In the genomic region with DNA sequence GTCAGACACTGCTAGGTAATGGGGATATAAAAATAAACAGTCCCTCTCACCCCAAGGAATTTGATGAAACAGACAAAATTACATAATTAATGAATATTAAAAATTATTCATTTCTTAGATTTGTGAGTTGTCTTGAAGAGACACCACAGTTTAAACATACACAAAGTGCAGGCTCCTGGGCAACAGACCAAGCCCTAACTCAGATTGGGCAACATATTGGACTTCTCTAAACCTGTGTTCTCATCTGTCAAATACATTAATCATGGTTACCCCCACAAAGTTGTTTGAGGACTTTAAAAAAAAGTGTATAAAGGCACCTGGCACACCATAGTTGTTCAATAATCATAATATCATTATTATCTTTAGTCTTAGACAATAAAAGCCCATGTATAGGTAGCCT, we compare ENCODE assay signal across 11 cellular contexts.
"Had no signal": no experiment of that assay in that cellular context is flagged by ENCODE, and none has a peak within 500 bp of the region (broad histone marks: within the 10 kb centered on the region; RNA-seq: fewer than 3 reads in every experiment).

No MANE protein-coding gene starts in this region.

- H3K4me3 ChIP-seq: dorsolateral prefrontal cortex, esophagus muscularis mucosa, lower lobe of right lung, neural progenitor cell, ovary, skin epidermis had no signal

- H3K36me3 ChIP-seq: neural progenitor cell, ovary had no signal

- H3K4me2 ChIP-seq: neural progenitor cell had no signal

- H2AFZ ChIP-seq: neural progenitor cell had no signal

- H3K9me3 ChIP-seq: esophagus muscularis mucosa, lower lobe of right lung, ovary had no signal

- H3K9ac ChIP-seq: neural progenitor cell had no signal

- H3K27me3 ChIP-seq: esophagus muscularis mucosa, neural progenitor cell, ovary had no signal

- DNase-seq: activated effector memory CD4-positive, alpha-beta T cell treated with Interleukin-2 at 50 U/mL for 16 hours; activated T-cell treated with anti-CD3 and anti-CD28 coated beads, Interleukin-2, amount 50 U/mL, for 24 hours; amygdala; cerebellar nuclear complex; dorsolateral prefrontal cortex; lower lobe of right lung; ovary; retina had no signal

- H3K27ac ChIP-seq: esophagus muscularis mucosa, lower lobe of right lung, neural progenitor cell, ovary, skin epidermis had no signal
